Comparison of ENCODE assay signal across 16 cellular contexts in genomic region chr16:77868052-77868451, GRCh38.
A peak's percentile ranks its signal among the peaks of the same experiment; 100 is the strongest.
DNase-seq lines count a peak whose midpoint lies in the region; ATAC-seq and TF ChIP-seq lines count a peak whose summit lies in the region.
"Had no signal": no experiment of that assay in that cellular context is flagged by ENCODE, and none has a peak within 500 bp of the region (broad histone marks: within the 10 kb centered on the region; RNA-seq: fewer than 3 reads in every experiment).

No MANE protein-coding gene starts in this region.

- no peak overlapping the region for H3K4me3 Mint-ChIP-seq in activated naive CD4-positive, alpha-beta T cell treated with anti-CD3 and anti-CD28 coated beads for 36 hours
- no peak overlapping the region for H3K4me3 Mint-ChIP-seq in nephron progenitor cell
- H3K4me3 Mint-ChIP-seq: stimulated activated naive CD8-positive, alpha-beta T cell treated with anti-CD3 and anti-CD28 coated beads, Interleukin-15, amount 100 ng/mL, for 72 hours had no signal

- TF ChIP-seq CTCF in nephron progenitor cell (IDR thresholded peaks at IDR 0.05): no peak

- ATAC-seq in GM18870 (IDR thresholded peaks at IDR 0.05; ENCODE audit: unreplicated experiment) (peak; percentile 29), GM21515 (IDR thresholded peaks at IDR 0.05; ENCODE audit: unreplicated experiment) (peak; percentile 35), HG03045 (IDR thresholded peaks at IDR 0.05; ENCODE audit: unreplicated experiment) (peak; percentile 35), HG03575 (IDR thresholded peaks at IDR 0.05; ENCODE audit: extremely low read depth, insufficient number of reproducible peaks, low FRiP score, unreplicated experiment) (peak; percentile 10)
- ATAC-seq: left colon had no signal

- H3K36me3 Mint-ChIP-seq in activated naive CD4-positive, alpha-beta T cell treated with anti-CD3 and anti-CD28 coated beads for 36 hours (ENCODE audit: low read depth): no peaks in the 10 kb centered on the region
- no peaks in the 10 kb centered on the region for H3K36me3 Mint-ChIP-seq in nephron progenitor cell (ENCODE audit: low read depth)

- CTCF ChIA-PET in activated naive CD4-positive, alpha-beta T cell treated with anti-CD3 and anti-CD28 coated beads for 36 hours (lab: Charles Lee): no interaction called here

- intact Hi-C loops in activated naive CD4-positive, alpha-beta T cell treated with anti-CD3 and anti-CD28 coated beads for 36 hours (cut with micrococcal nuclease): no loop called here

- DNase-seq in activated naive CD4-positive, alpha-beta T cell treated with anti-CD3 and anti-CD28 coated beads for 36 hours: no peak
- DNase-seq in cerebellar cortex (ENCODE audit: low spot score) (no peak), amygdala (lab: John Stamatoyannopoulos, UW) (no peak), nephron progenitor cell (no peak)
- DNase-seq: activated CD4-positive, alpha-beta T cell treated with anti-CD3 and anti-CD28 coated beads, Interleukin-2, amount 50 U/mL, for 4 hours; activated gamma-delta T cell; KG1; left colon; NCI-H1694 treated with DMSO at 0.1 percent for 48 hours; NCI-H82; SHP77; stimulated activated naive CD8-positive, alpha-beta T cell treated with anti-CD3 and anti-CD28 coated beads, Interleukin-15, amount 100 ng/mL, for 72 hours had no signal

- H3K4me1 Mint-ChIP-seq in activated naive CD4-positive, alpha-beta T cell treated with anti-CD3 and anti-CD28 coated beads for 36 hours (ENCODE audit: low read depth): peaks cover 14% of the 10 kb centered on the region
- peaks cover 35% of the 10 kb centered on the region for H3K4me1 Mint-ChIP-seq in nephron progenitor cell

- H3K27me3 Mint-ChIP-seq in activated naive CD4-positive, alpha-beta T cell treated with anti-CD3 and anti-CD28 coated beads for 36 hours (ENCODE audit: low read depth): peaks cover 7% of the 10 kb centered on the region
- H3K27me3 Mint-ChIP-seq in nephron progenitor cell (ENCODE audit: low read depth, poor library complexity): peaks cover 4% of the 10 kb centered on the region

- H3K27ac Mint-ChIP-seq in activated naive CD4-positive, alpha-beta T cell treated with anti-CD3 and anti-CD28 coated beads for 36 hours: no peak overlapping the region
- no peak overlapping the region for H3K27ac Mint-ChIP-seq in nephron progenitor cell

- no peaks in the 10 kb centered on the region for H3K9me3 Mint-ChIP-seq in activated naive CD4-positive, alpha-beta T cell treated with anti-CD3 and anti-CD28 coated beads for 36 hours
- H3K9me3 Mint-ChIP-seq in nephron progenitor cell: no peaks in the 10 kb centered on the region
- H3K9me3 Mint-ChIP-seq: stimulated activated naive CD8-positive, alpha-beta T cell treated with anti-CD3 and anti-CD28 coated beads, Interleukin-15, amount 100 ng/mL, for 72 hours had no signal
